2 cellular contexts compared by ENCODE assay signal in genomic region chr15:77384589-77385359, GRCh38.
TF ChIP-seq lines count a peak whose summit lies in the region.

No MANE protein-coding gene starts in this region.

TF ChIP-seq in HEK293, 187 proteins besides CTCF, POLR2A, EP300 and RAD21:
- TF ChIP-seq SCRT2 (tag by site-specific recombination; IDR thresholded peaks at IDR 0.05) (peak; percentile 23; the same call in 1 of the 2 replicates), ZNF341 (tag by site-specific recombination; IDR thresholded peaks at IDR 0.05; ENCODE audit: low read depth) (no peak), ZNF350 (tag by site-specific recombination; IDR thresholded peaks at IDR 0.05) (no peak)
TF ChIP-seq in HEK293: peak in this region for 1.

TF ChIP-seq in K562, 482 proteins besides CTCF, POLR2A, EP300 and RAD21:
- TF ChIP-seq NFE2 (IDR thresholded peaks at IDR 0.05; ENCODE audit: low read depth) (peak; percentile 26; the same call in 1 of the 2 replicates), TSC22D4 (tag; IDR thresholded peaks at IDR 0.05) (no peak), MAFK (IDR thresholded peaks at IDR 0.05; ENCODE audit: low read length) (0 out of 2 replicates have a peak, but pooled peaks have one; percentile 15), ELK3 (CRISPR knock-in tag; IDR thresholded peaks at IDR 0.05) (no peak), CEBPB (tag; IDR thresholded peaks at IDR 0.05) (no peak), SRSF3 (IDR thresholded peaks at IDR 0.05; ENCODE audit: insufficient read depth, low read length) (no peak), MAFF (IDR thresholded peaks at IDR 0.05; ENCODE audit: low read length) (peak; percentile 40; the same call in 1 of the 2 replicates), POLR2B (IDR thresholded peaks at IDR 0.05; ENCODE audit: low read depth, partially characterized antibody) (no peak), ZBTB40 (IDR thresholded peaks at IDR 0.05) (peak; percentile 70), ZBTB40 (CRISPR knock-in tag; IDR thresholded peaks at IDR 0.05) (no peak), ZNF316 (IDR thresholded peaks at IDR 0.05) (peak; percentile 79), ZNF395 (CRISPR knock-in tag; IDR thresholded peaks at IDR 0.05) (no peak), C11orf30 (IDR thresholded peaks at IDR 0.05; ENCODE audit: low read depth) (peak; percentile 61), MAFG (tag; conservative IDR thresholded peaks at IDR 0.05) (peak; percentile 53)
